Comparison of ENCODE assay signal across 11 cellular contexts in the genomic region with DNA sequence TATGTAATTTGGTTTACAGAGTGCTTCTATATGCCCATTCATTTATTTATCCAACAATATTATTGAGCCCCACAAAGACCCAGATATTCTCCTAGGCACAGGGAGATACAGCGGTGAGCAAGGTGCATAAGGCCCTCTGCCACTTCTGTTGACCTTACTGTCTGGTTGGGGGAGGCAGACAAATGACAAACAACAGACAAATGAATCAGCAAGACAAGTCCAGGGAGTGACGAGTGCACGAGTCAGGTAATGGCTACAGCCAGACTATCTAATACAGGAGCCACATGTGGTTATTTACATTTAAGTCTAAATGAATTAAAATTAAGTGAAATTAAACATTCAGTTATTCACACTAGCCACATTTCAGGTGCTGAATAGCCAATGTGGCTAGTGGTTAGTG. TPM values are rescaled to one million over a fixed set of nuclear protein-coding genes. Genes with fewer than 3 reads are reported as not detected.
DNase-seq lines count a peak whose midpoint lies in the region; ATAC-seq, FAIRE-seq and TF ChIP-seq lines count a peak whose summit lies in the region.
"Had no signal": no experiment of that assay in that cellular context is flagged by ENCODE, and none has a peak within 500 bp of the region (broad histone marks: within the 10 kb centered on the region; RNA-seq: fewer than 3 reads in every experiment).

No MANE protein-coding gene starts in this region.

- no peak overlapping the region for H3K4me3 ChIP-seq in keratinocyte (ENCODE audit: control insufficient read depth in 2 of 3, extremely low read depth in 1 of 3, insufficient read depth in 2 of 3, low read depth in 1 of 3, low read length in 3 of 3)
- H3K4me3 ChIP-seq in tibial artery, result no peak overlapping the region

- no peaks in the 10 kb centered on the region for H3K36me3 ChIP-seq in keratinocyte (ENCODE audit: control insufficient read depth in 2 of 2, extremely low read depth in 1 of 2, insufficient read depth in 2 of 2, low read length in 2 of 2)
- H3K36me3 ChIP-seq in tibial artery, result no peaks in the 10 kb centered on the region

- intact Hi-C loops in tibial artery (cut with DNase I; ENCODE audit: low total_unique reads), result no loop called here

- TF ChIP-seq CTCF in keratinocyte (optimal IDR thresholded peaks at IDR 0.05 in 1 of 3, IDR thresholded peaks at IDR 0.05 in 1 of 3, conservative IDR thresholded peaks at IDR 0.05 in 1 of 3; ENCODE audit: extremely low read depth in 1 of 3, insufficient read depth in 2 of 3, low read length in 3 of 3) (no peak), tibial artery (IDR thresholded peaks at IDR 0.05) (no peak), GM13976 (IDR thresholded peaks at IDR 0.05; ENCODE audit: borderline replicate concordance, control extremely low read depth, extremely low read depth, insufficient read depth, missing control alignments) (no peak)

- no peak overlapping the region for H3K4me2 ChIP-seq in keratinocyte (ENCODE audit: control insufficient read depth, extremely low read depth, insufficient read depth, low read depth, low read length)

- H3K9me1 ChIP-seq in keratinocyte (ENCODE audit: control insufficient read depth, extremely low read depth, insufficient read depth, low read length), result no peaks in the 10 kb centered on the region

- peaks cover 69% of the 10 kb centered on the region for H3K4me1 ChIP-seq in keratinocyte (ENCODE audit: control insufficient read depth, extremely low read depth, insufficient read depth, low read length)
- peaks cover 0 to 22% (median 14%) of the 10 kb centered on the region in 4 donors for H3K4me1 ChIP-seq in tibial artery

- dilution Hi-C loops in keratinocyte (cut with MboI; ENCODE audit: extremely low pct_ligation_motif_present, low sequenced_read_pairs), result no loop called here

- FAIRE-seq in keratinocyte (lab: Jason Lieb, UNC), result peak; percentile 67

- peak; percentile 85 for DNase-seq in DMS53 (lab: John Stamatoyannopoulos, UW)
- peak; percentile 75 for DNase-seq in NCI-H510A treated with DMSO at 0.1 percent for 48 hours (lab: John Stamatoyannopoulos, UW)
- no peak for DNase-seq in keratinocyte (ENCODE audit: low read depth, low spot score)
- no peak for DNase-seq in tibial artery
- no peak for DNase-seq in NCI-H1048 (lab: John Stamatoyannopoulos, UW)
- no peak for DNase-seq in GM13976 (ENCODE audit: low spot score)
- no peak for DNase-seq in NCI-H2196 treated with DMSO at 0.1 percent for 48 hours (lab: John Stamatoyannopoulos, UW; ENCODE audit: unreplicated experiment)
- DNase-seq: CD4-positive, alpha-beta T cell; NCI-H1092 had no signal

- H2AFZ ChIP-seq in keratinocyte (ENCODE audit: control insufficient read depth, low read length), result no peak overlapping the region

- in situ Hi-C loops in GM13976 (cut with MboI; ENCODE audit: low sequenced_read_pairs, unreplicated experiment), result no loop called here

- peak; percentile 1 for ATAC-seq in GM21723 (IDR thresholded peaks at IDR 0.05; ENCODE audit: unreplicated experiment)
- ATAC-seq: Panc1 had no signal

- H3K27me3 ChIP-seq in keratinocyte (ENCODE audit: control insufficient read depth, extremely low read depth, insufficient read depth, low read length), result no peaks in the 10 kb centered on the region
- H3K27me3 ChIP-seq in tibial artery, result no peaks in the 10 kb centered on the region

- no peak overlapping the region for H3K9ac ChIP-seq in keratinocyte (ENCODE audit: control insufficient read depth, extremely low read depth, insufficient read depth, low read length)

- no peaks in the 10 kb centered on the region for H3K79me2 ChIP-seq in keratinocyte (ENCODE audit: control insufficient read depth, insufficient read depth, low read length)

- H3K27ac ChIP-seq in keratinocyte (ENCODE audit: control insufficient read depth, insufficient read depth, low read length) (peak overlapping the region; percentile 72), tibial artery (no peak overlapping the region)

- no peaks in the 10 kb centered on the region for H4K20me1 ChIP-seq in keratinocyte (ENCODE audit: control insufficient read depth, extremely low read depth, insufficient read depth, low read length)

- H3K9me3 ChIP-seq in keratinocyte (ENCODE audit: control insufficient read depth, low read depth, low read length) (no peaks in the 10 kb centered on the region), tibial artery (no peaks in the 10 kb centered on the region)

RNA-seq across cellular contexts. Expression of a gene that starts 22.0 kb away (rescaled TPM):
- 51.2 to 95.4 TPM (median 77.2 TPM) in 3 replicates for polyA plus RNA-seq in keratinocyte
- polyA plus RNA-seq in keratinocyte (2011; ENCODE audit: low read depth), result 38.7 TPM
- 67.5 and 68.4 TPM in 2 replicates for polyA plus RNA-seq in keratinocyte (2011; cell fraction: cytosol; rRNA removed)
- polyA plus RNA-seq in keratinocyte (2011; cell fraction: nucleus; rRNA removed), result 113 and 127 TPM in 2 replicates
- 50.7 and 81.5 TPM in 2 replicates for polyA plus RNA-seq in keratinocyte (2012; ENCODE audit: low replicate concordance)
- polyA minus RNA-seq in keratinocyte, result 46.0 to 84.4 TPM (median 64.1 TPM) in 3 replicates
- 90.7 TPM for polyA minus RNA-seq in keratinocyte (2011; cell fraction: cytosol; rRNA and poly(A)+ RNA removed)
- polyA minus RNA-seq in keratinocyte (2011; cell fraction: nucleus; rRNA and poly(A)+ RNA removed), result 83.5 and 121 TPM in 2 replicates

Comparison
In these comparisons a context has a peak if more than half of its experiments do, and no peak if none do; other contexts are left out.
1. DNase-seq: peak in DMS53 (single experiment) and NCI-H510A treated with DMSO at 0.1 percent for 48 hours (single experiment); none in keratinocyte (single experiment), tibial artery (0 of 2), NCI-H1048 (single experiment), GM13976 (single experiment) and NCI-H2196 treated with DMSO at 0.1 percent for 48 hours (single experiment).